Comparison of ENCODE assay signal across 8 cellular contexts in genomic region chr13:40770934-40771618, GRCh38. TPM values are rescaled to one million over a fixed set of nuclear protein-coding genes. Genes with fewer than 3 reads are reported as not detected.
A peak's percentile ranks its signal among the peaks of the same experiment; 100 is the strongest.
DNase-seq lines count a peak whose midpoint lies in the region; ATAC-seq and TF ChIP-seq lines count a peak whose summit lies in the region.

Gene MRPS31, minus strand, starts transcription at chr13:40771190. Its CDS starts 54 bp downstream, at chr13:40771136.

- H3K9me3 ChIP-seq in testis: no peaks in the 10 kb centered on the region

- intact Hi-C loops in testis (cut with DNase I; ENCODE audit: low total_unique reads): no loop called here

- peaks cover 9% of the 10 kb centered on the region for H3K4me1 ChIP-seq in testis

- peak within 1 kb of the TSS; percentile 96 for H3K4me3 Mint-ChIP-seq in activated naive CD4-positive, alpha-beta T cell treated with anti-CD3 and anti-CD28 coated beads, Interleukin-2, amount 50 U/mL, for 24 hours

- H3K9me3 Mint-ChIP-seq in activated naive CD4-positive, alpha-beta T cell treated with anti-CD3 and anti-CD28 coated beads, Interleukin-2, amount 50 U/mL, for 24 hours: no peaks in the 10 kb centered on the region

- peak; percentile 37 for TF ChIP-seq POLR2A in testis (IDR thresholded peaks at IDR 0.05)

- H3K4me1 Mint-ChIP-seq in activated naive CD4-positive, alpha-beta T cell treated with anti-CD3 and anti-CD28 coated beads, Interleukin-2, amount 50 U/mL, for 24 hours: peaks cover 33% of the 10 kb centered on the region

- 1% methylated on average over 45 to 52 of the region's 52 CpGs for WGBS in testis, 2 donors

- H3K27ac Mint-ChIP-seq in activated naive CD4-positive, alpha-beta T cell treated with anti-CD3 and anti-CD28 coated beads, Interleukin-2, amount 50 U/mL, for 24 hours: peak within 1 kb of the TSS; percentile 96

- H3K27ac ChIP-seq in testis: peak within 1 kb of the TSS; percentile 83 to 88

- H3K36me3 Mint-ChIP-seq in activated naive CD4-positive, alpha-beta T cell treated with anti-CD3 and anti-CD28 coated beads, Interleukin-2, amount 50 U/mL, for 24 hours: no peaks in the 10 kb centered on the region

- ATAC-seq in HG02588 (IDR thresholded peaks at IDR 0.05; ENCODE audit: unreplicated experiment) (peak; percentile 93), SK-N-SH treated with all-trans-retinoic acid at 6 μM for 48 hours (peak; percentile 100), omental fat pad (ENCODE audit: low FRiP score) (peak; percentile 100)

- H3K4me3 ChIP-seq in GM06990 (replicated peaks; ENCODE audit: low read depth, low read length): peak within 1 kb of the TSS; percentile 77
- peak within 1 kb of the TSS; percentile 66 to 93 for H3K4me3 ChIP-seq in testis

- peak; percentile 98 for DNase-seq in GM06990 (ENCODE audit: extremely low read depth, insufficient read length)
- DNase-seq in NCI-H1092 (lab: John Stamatoyannopoulos, UW): peak; percentile 80
- peak; percentile 69 for DNase-seq in glomerular endothelial cell (ENCODE audit: extremely low read depth, low read depth, low spot score)
- DNase-seq in omental fat pad (ENCODE audit: low spot score): peak; percentile 80
- DNase-seq in testis: peak; percentile 97

- no peaks in the 10 kb centered on the region for H3K27me3 Mint-ChIP-seq in activated naive CD4-positive, alpha-beta T cell treated with anti-CD3 and anti-CD28 coated beads, Interleukin-2, amount 50 U/mL, for 24 hours

- no peaks in the 10 kb centered on the region; the same call in 1 of the 2 replicates for H3K36me3 ChIP-seq in GM06990 (ENCODE audit: control insufficient read depth, insufficient read depth, low read length)
- no peaks in the 10 kb centered on the region for H3K36me3 ChIP-seq in testis (ENCODE audit: low read depth, missing control alignments)

- H3K27me3 ChIP-seq in GM06990 (replicated peaks; ENCODE audit: control insufficient read depth, insufficient read depth, low read length) (no peaks in the 10 kb centered on the region), testis (no peaks in the 10 kb centered on the region)

- TF ChIP-seq CTCF in GM06990 (IDR thresholded peaks at IDR 0.05; ENCODE audit: insufficient read depth, low read length, poor library complexity, severe bottlenecking): no peak
- TF ChIP-seq CTCF in omental fat pad (IDR thresholded peaks at IDR 0.05): no peak
- TF ChIP-seq CTCF in testis (IDR thresholded peaks at IDR 0.05): no peak

TF ChIP-seq in SK-N-SH treated with all-trans-retinoic acid at 6 μM for 48 hours, 23 proteins besides CTCF, POLR2A, EP300 and RAD21:
- TF ChIP-seq ZNF565 (CRISPR knock-in tag; conservative IDR thresholded peaks at IDR 0.05; ENCODE audit: low read depth): no peak
- 0 out of 2 replicates have a peak, but pooled peaks have one; percentile 36 for TF ChIP-seq GLIS3 (CRISPR knock-in tag; IDR thresholded peaks at IDR 0.05)
- TF ChIP-seq ESRRG (CRISPR knock-in tag; IDR thresholded peaks at IDR 0.05): no peak
- no peak for TF ChIP-seq OSR1 (CRISPR knock-in tag; IDR thresholded peaks at IDR 0.05)
- TF ChIP-seq TCF4 (CRISPR knock-in tag; IDR thresholded peaks at IDR 0.05; ENCODE audit: borderline replicate concordance): no peak
- no peak for TF ChIP-seq TOX (CRISPR knock-in tag; IDR thresholded peaks at IDR 0.05; ENCODE audit: borderline replicate concordance)
- TF ChIP-seq TSHZ2 (CRISPR knock-in tag; IDR thresholded peaks at IDR 0.05): peak; percentile 71; the same call in 1 of the 2 replicates
- TF ChIP-seq RARB (CRISPR knock-in tag; IDR thresholded peaks at IDR 0.05): no peak
- no peak for TF ChIP-seq CREB5 (CRISPR knock-in tag; IDR thresholded peaks at IDR 0.05; ENCODE audit: low read depth)
- TF ChIP-seq PATZ1 (CRISPR knock-in tag; IDR thresholded peaks at IDR 0.05; ENCODE audit: borderline replicate concordance): no peak

RNA-seq across cellular contexts. Expression of gene MRPS31, which starts in this region (rescaled TPM):
- total RNA-seq in glomerular endothelial cell (13.1 and 15.4 TPM in 2 replicates), omental fat pad (10 to 100 TPM in 3 of 4 donors, 1 to 10 TPM in 1; 9.8 to 19.6 (median 17.4) TPM), testis (10 to 100 TPM; 27.7 to 31.0 TPM)
- 22.3 TPM for polyA plus RNA-seq in testis (ENCODE audit: insufficient read depth, low read depth, low replicate concordance)

Comparison
In these comparisons a context has a peak if more than half of its experiments do, and no peak if none do; other contexts are left out.
1. Peak in every context shown above with its lines: DNase-seq, ATAC-seq, H3K4me3 ChIP-seq and H3K27ac ChIP-seq.